25 cellular contexts compared by ENCODE assay signal in the genomic region with DNA sequence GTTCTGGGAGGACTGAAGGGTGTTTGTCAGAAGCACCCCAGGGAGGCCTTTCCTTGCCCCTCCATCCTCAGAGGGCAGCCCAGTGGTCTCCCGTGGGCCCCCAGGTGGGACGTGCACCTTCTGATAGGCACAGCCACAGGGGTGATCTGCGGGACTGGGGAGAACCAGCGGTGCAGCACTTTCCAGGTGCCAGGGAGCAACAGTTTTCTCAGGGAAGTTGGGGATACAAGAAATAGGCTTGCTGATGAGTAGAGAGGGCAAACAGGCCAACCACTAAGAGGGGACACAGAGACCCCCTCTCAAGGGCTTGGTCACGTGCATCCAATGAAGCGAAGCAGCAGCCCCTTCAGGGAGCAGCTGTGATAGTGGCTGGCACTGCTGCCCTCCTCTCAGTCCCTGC.
DNase-seq lines count a peak whose midpoint lies in the region; FAIRE-seq and TF ChIP-seq lines count a peak whose summit lies in the region.
"Had no signal": no experiment of that assay in that cellular context is flagged by ENCODE, and none has a peak within 500 bp of the region (broad histone marks: within the 10 kb centered on the region; RNA-seq: fewer than 3 reads in every experiment).

No MANE protein-coding gene starts in this region.

- no peak overlapping the region for H2BK15ac ChIP-seq in H1 (ENCODE audit: low read length)

- peaks cover 46 to 83% (median 58%) of the 10 kb centered on the region in 11 experiments; a peak in 21 of 22 replicates for H3K36me3 ChIP-seq in BLaER1 treated with 17β-estradiol and CSF1 and Interleukin-3, amounts not matched to agents 10 nM and 100 nM
- H3K36me3 ChIP-seq in H1 (ENCODE audit: control insufficient read depth in 2 of 4, insufficient read depth in 4 of 4, low read length in 3 of 4) = peaks cover 0 to 5% (median 0%) of the 10 kb centered on the region in 4 experiments; a peak in 5 of 8 replicates
- H3K36me3 ChIP-seq in skeletal muscle tissue (ENCODE audit: control insufficient read depth in 3 of 3, insufficient read depth in 3 of 3, low read length in 3 of 3) = peaks cover 42 to 50% (median 46%) of the 10 kb centered on the region in 3 donors

- H4K5ac ChIP-seq in H1 (ENCODE audit: insufficient read length, low read depth, low read length) = no peak overlapping the region

- DNase-seq in H1 (ENCODE audit: low read depth in 1 of 2, low spot score in 2 of 2) (no peak), NCI-H345 (lab: John Stamatoyannopoulos, UW) (no peak), GM20000 (ENCODE audit: low spot score) (no peak), HK-2 (ENCODE audit: unreplicated experiment) (no peak)
- DNase-seq in activated naive CD8-positive, alpha-beta T cell treated with anti-CD3 and anti-CD28 coated beads for 36 hours = no peak
- DNase-seq: 8988T; ACHN; AML-193; BE2C; CD4-positive, CD25-positive, alpha-beta regulatory T cell; CD8-positive, alpha-beta T cell; DMS 273 treated with DMSO at 0.1 percent for 48 hours; DMS53; DMS79 treated with DMSO at 0.1 percent for 48 hours; GF-D8; HFFc6 had no signal

- peaks cover 0 to 4% (median 0%) of the 10 kb centered on the region in 11 experiments; a peak in 2 of 22 replicates for H3K9me3 ChIP-seq in BLaER1 treated with 17β-estradiol and CSF1 and Interleukin-3, amounts not matched to agents 10 nM and 100 nM (replicated peaks in 1 of 11)
- H3K9me3 ChIP-seq in H1 (ENCODE audit: insufficient read depth in 2 of 2, low read depth in 1 of 2, low read length in 1 of 2) = no peaks in the 10 kb centered on the region; a peak in 1 of 4 replicates
- H3K9me3 ChIP-seq in skeletal muscle tissue (ENCODE audit: control insufficient read depth in 3 of 3, low read length in 3 of 3) = no peaks in the 10 kb centered on the region
- H3K9me3 ChIP-seq: A549, BE2C, HAP-1 had no signal

- no peaks in the 10 kb centered on the region for H3K9me3 Mint-ChIP-seq in activated naive CD8-positive, alpha-beta T cell treated with anti-CD3 and anti-CD28 coated beads for 36 hours
- H3K9me3 Mint-ChIP-seq: CD8-positive, alpha-beta T cell; HFFc6 had no signal

- H3K4me3 Mint-ChIP-seq in activated naive CD8-positive, alpha-beta T cell treated with anti-CD3 and anti-CD28 coated beads for 36 hours = no peak overlapping the region
- H3K4me3 Mint-ChIP-seq: CD4-positive, CD25-positive, alpha-beta regulatory T cell; CD8-positive, alpha-beta T cell; GM23338; HFFc6 had no signal

- no peak overlapping the region for H3K56ac ChIP-seq in H1 (replicated peaks; ENCODE audit: insufficient read length, low read depth, low read length)

- CTCF ChIA-PET in H1 (lab: Charles Lee; ENCODE audit: partially characterized antibody) = interaction anchor here (1.2 to 1.6 kb wide), 3 partner anchors 10 to 195 kb away, joined by 4 to 5 read pairs (median 5); no protein-coding TSS in a partner anchor

- no peak overlapping the region for H3K4me3 ChIP-seq in BLaER1 treated with 17β-estradiol and CSF1 and Interleukin-3, amounts not matched to agents 10 nM and 100 nM
- H3K4me3 ChIP-seq in H1 (ENCODE audit: extremely low read depth in 1 of 4, insufficient read depth in 2 of 4, low read depth in 3 of 4, low read length in 4 of 4) (no peak overlapping the region), skeletal muscle tissue (ENCODE audit: low read length in 3 of 3) (no peak overlapping the region)
- H3K4me3 ChIP-seq: A549, GM23338, HAP-1 had no signal

- no peak for TF ChIP-seq EP300 in H1 (IDR thresholded peaks at IDR 0.05; ENCODE audit: borderline replicate concordance in 1 of 2, low read depth in 2 of 2, low read length in 2 of 2)

- peak overlapping the region in 1 of 11 experiments; percentile 35; a peak in 2 of 22 replicates for H3K9ac ChIP-seq in BLaER1 treated with 17β-estradiol and CSF1 and Interleukin-3, amounts not matched to agents 10 nM and 100 nM
- no peak overlapping the region for H3K9ac ChIP-seq in H1 (replicated peaks in 1 of 4; ENCODE audit: extremely low read depth in 1 of 4, low read depth in 3 of 4, low read length in 3 of 4)
- H3K9ac ChIP-seq in skeletal muscle tissue (ENCODE audit: low read depth in 1 of 3, low read length in 3 of 3) = peak overlapping the region in 2 of 3 donors; percentile 35 to 51

- no peaks in the 10 kb centered on the region for H3K27me3 ChIP-seq in BLaER1 treated with 17β-estradiol and CSF1 and Interleukin-3, amounts not matched to agents 10 nM and 100 nM
- peaks cover 8 to 48% (median 37%) of the 10 kb centered on the region in 4 experiments for H3K27me3 ChIP-seq in H1 (replicated peaks in 1 of 4; ENCODE audit: control insufficient read depth in 3 of 4, extremely low read depth in 1 of 4, insufficient read depth in 3 of 4, low read length in 3 of 4)
- H3K27me3 ChIP-seq in skeletal muscle tissue (ENCODE audit: control insufficient read depth in 3 of 3, insufficient read depth in 3 of 3, low read length in 3 of 3) = no peaks in the 10 kb centered on the region
- H3K27me3 ChIP-seq: BE2C had no signal

- no peak overlapping the region for H4K8ac ChIP-seq in H1 (ENCODE audit: extremely low read depth, insufficient read depth, low read length)

- no peak overlapping the region for H2BK5ac ChIP-seq in H1 (ENCODE audit: low read depth, low read length)

- H3K4me2 ChIP-seq in BLaER1 treated with 17β-estradiol and CSF1 and Interleukin-3, amounts not matched to agents 10 nM and 100 nM = peak overlapping the region in 6 of 11 experiments; percentile 24 to 58 (median 37); a peak in 9 of 22 replicates
- no peak overlapping the region for H3K4me2 ChIP-seq in H1 (ENCODE audit: insufficient read depth in 1 of 2, low read depth in 2 of 2, low read length in 2 of 2)
- H3K4me2 ChIP-seq: A549, GM23338 had no signal

- H2AFZ ChIP-seq in H1 (ENCODE audit: low read length) = no peak overlapping the region
- H2AFZ ChIP-seq: GM23338 had no signal

- no peak overlapping the region for H3K18ac ChIP-seq in H1 (ENCODE audit: extremely low read depth, low read length)

- no peak overlapping the region for H3K14ac ChIP-seq in H1 (ENCODE audit: insufficient read length)

- H2BK120ac ChIP-seq in H1 (replicated peaks; ENCODE audit: low read depth, low read length) = no peak overlapping the region

- POLR2A ChIA-PET in H1 (lab: Charles Lee; ENCODE audit: partially characterized antibody) = no interaction called here

- peaks cover 10% of the 10 kb centered on the region for H3K36me3 Mint-ChIP-seq in activated naive CD8-positive, alpha-beta T cell treated with anti-CD3 and anti-CD28 coated beads for 36 hours

- TF ChIP-seq CTCF in H1 (IDR thresholded peaks at IDR 0.05; ENCODE audit: control extremely low read depth in 1 of 3, insufficient read depth in 1 of 3, low read depth in 1 of 3, low read length in 3 of 3) (no peak), GM20000 (IDR thresholded peaks at IDR 0.05; ENCODE audit: extremely low read depth, missing control alignments) (no peak)

- no peak for TF ChIP-seq POLR2A in H1 (IDR thresholded peaks at IDR 0.05; ENCODE audit: control extremely low read depth in 1 of 2, low read depth in 2 of 2, low read length in 2 of 2)

- peaks cover 0 to 23% (median 14%) of the 10 kb centered on the region in 10 experiments; a peak in 13 of 20 replicates for H3K4me1 ChIP-seq in BLaER1 treated with 17β-estradiol and CSF1 and Interleukin-3, amounts not matched to agents 10 nM and 100 nM
- H3K4me1 ChIP-seq in H1 (replicated peaks in 1 of 4; ENCODE audit: control insufficient read depth in 3 of 4, insufficient read depth in 4 of 4, low read length in 3 of 4) (no peaks in the 10 kb centered on the region), skeletal muscle tissue (ENCODE audit: control insufficient read depth in 3 of 3, insufficient read depth in 3 of 3, low read length in 3 of 3) (peaks cover 39 to 63% (median 49%) of the 10 kb centered on the region in 3 donors)
- H3K4me1 ChIP-seq: A549, BE2C, HAP-1 had no signal

- H3K23me2 ChIP-seq in H1 (ENCODE audit: low read depth, low read length) = peaks cover 10% of the 10 kb centered on the region; the same call in 1 of the 2 replicates

- no peak overlapping the region for H3K27ac Mint-ChIP-seq in activated naive CD8-positive, alpha-beta T cell treated with anti-CD3 and anti-CD28 coated beads for 36 hours
- H3K27ac Mint-ChIP-seq: CD4-positive, CD25-positive, alpha-beta regulatory T cell; CD8-positive, alpha-beta T cell; GM23338; HFFc6 had no signal

- no peak for FAIRE-seq in H1 (lab: Jason Lieb, UNC)
- FAIRE-seq: A549, D721Med, GM12891, H54 had no signal

- H3K4me1 Mint-ChIP-seq in activated naive CD8-positive, alpha-beta T cell treated with anti-CD3 and anti-CD28 coated beads for 36 hours = no peaks in the 10 kb centered on the region
- H3K4me1 Mint-ChIP-seq: CD4-positive, CD25-positive, alpha-beta regulatory T cell; GM23338 had no signal

- no peak overlapping the region for H3K27ac ChIP-seq in BLaER1 treated with 17β-estradiol and CSF1 and Interleukin-3, amounts not matched to agents 10 nM and 100 nM
- H3K27ac ChIP-seq in H1 (ENCODE audit: low read depth, low read length) (no peak overlapping the region), skeletal muscle tissue (ENCODE audit: low read depth, low read length) (peak overlapping the region; percentile 83)
- H3K27ac ChIP-seq: A549, C4-2B had no signal

- no peak overlapping the region for H2BK20ac ChIP-seq in H1 (ENCODE audit: low read length)

- no peak for TF ChIP-seq RAD21 in H1 (IDR thresholded peaks at IDR 0.05 in 1 of 2, conservative IDR thresholded peaks at IDR 0.05 in 1 of 2; ENCODE audit: low read depth in 2 of 2, low read length in 2 of 2)

- H4K20me1 ChIP-seq in BLaER1 treated with 17β-estradiol and CSF1 and Interleukin-3, amounts not matched to agents 10 nM and 100 nM = peaks cover 0 to 37% (median 11%) of the 10 kb centered on the region in 11 experiments; a peak in 11 of 22 replicates
- H4K20me1 ChIP-seq in H1 (replicated peaks in 1 of 2; ENCODE audit: control insufficient read depth in 1 of 2, insufficient read depth in 2 of 2, low read length in 2 of 2) = peaks cover 9 to 35% of the 10 kb centered on the region in 2 experiments

- H4K91ac ChIP-seq in H1 (replicated peaks; ENCODE audit: insufficient read length, low read length) = no peak overlapping the region

- H3K79me2 ChIP-seq in H1 (ENCODE audit: control insufficient read depth in 1 of 2, insufficient read depth in 2 of 2, low read length in 2 of 2) = no peaks in the 10 kb centered on the region

- no peak overlapping the region for H3K4ac ChIP-seq in H1 (replicated peaks; ENCODE audit: insufficient read length, low read depth, low read length)

- WGBS in H1 (ENCODE audit: extremely low coverage in 1 of 2, insufficient coverage in 1 of 2, insufficient read length in 1 of 2, insufficient replicate concordance in 2 of 2, low coverage in 1 of 2, low lambda C conversion rate in 2 of 2, missing lambda C conversion rate in 1 of 2), 2 experiments = 85% methylated on average over 6 of the region's 6 CpGs; no CpG with 5 or more reads in 1 of the 2 experiments

- H2BK12ac ChIP-seq in H1 (ENCODE audit: low read depth, low read length) = no peak overlapping the region

- H3K23ac ChIP-seq in H1 (ENCODE audit: insufficient read length) = no peak overlapping the region

- no peak overlapping the region for H2AK5ac ChIP-seq in H1 (ENCODE audit: low read depth, low read length)

- H3K79me1 ChIP-seq in H1 (ENCODE audit: low read depth, low read length) = no peaks in the 10 kb centered on the region

- H3K27me3 Mint-ChIP-seq in activated naive CD8-positive, alpha-beta T cell treated with anti-CD3 and anti-CD28 coated beads for 36 hours = no peaks in the 10 kb centered on the region
- H3K27me3 Mint-ChIP-seq: CD4-positive, CD25-positive, alpha-beta regulatory T cell had no signal

Comparison
In these comparisons a context has a peak if more than half of its experiments do, and no peak if none do; other contexts are left out.
1. H3K4me2 ChIP-seq: peak in BLaER1 treated with 17β-estradiol and CSF1 and Interleukin-3, amounts not matched to agents 10 nM and 100 nM (6 of 11); none in H1 (0 of 2).
2. H3K9ac ChIP-seq: peak in skeletal muscle tissue (2 of 3); none in H1 (0 of 4).